ENCODE assay signal across 8 cellular contexts in the genomic region with DNA sequence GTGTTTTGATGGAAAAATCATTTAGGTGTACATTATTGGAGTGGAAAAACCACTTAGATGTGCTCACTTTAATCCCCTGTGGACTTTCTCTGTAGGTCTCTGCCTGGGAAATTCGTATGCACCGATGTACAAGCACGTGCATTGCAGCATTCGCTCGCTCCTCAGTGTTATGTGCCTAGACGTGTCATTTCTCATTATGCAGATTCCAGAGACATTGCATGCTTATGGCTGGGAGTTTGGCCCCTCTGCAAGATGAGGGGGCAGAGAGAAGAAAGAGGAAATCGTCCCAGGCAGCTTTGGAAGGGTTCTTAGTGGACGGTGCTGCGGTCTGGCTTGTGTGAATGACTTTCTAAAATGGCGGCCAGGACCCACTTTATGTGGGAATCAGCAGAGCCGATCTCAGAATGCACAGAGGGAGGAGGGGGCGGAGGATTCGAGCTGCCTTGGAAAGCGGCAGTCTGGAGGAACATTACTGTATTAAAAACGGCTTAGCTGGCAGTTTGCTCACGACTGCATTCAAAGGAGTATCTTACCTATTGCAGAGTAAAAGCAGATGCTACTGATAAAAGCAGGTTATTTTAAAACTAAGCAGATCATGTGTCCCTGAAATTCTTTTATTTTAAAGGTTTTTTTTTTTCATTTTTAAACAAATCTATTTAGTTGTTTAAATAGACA. TPM values are rescaled to one million over a fixed set of nuclear protein-coding genes. Genes with fewer than 3 reads are reported as not detected.
DNase-seq lines count a peak whose midpoint lies in the region; ATAC-seq, FAIRE-seq and TF ChIP-seq lines count a peak whose summit lies in the region.

No MANE protein-coding gene starts in this region.

- BruUV-seq in HepG2 (replicated peaks; lab: Mats Ljungman, UMichigan) = no TSS peak

- TF ChIP-seq RAD21 in HepG2 (CRISPR knock-in tag; IDR thresholded peaks at IDR 0.05) = no peak

- peak overlapping the region; percentile 91 for H3K9ac ChIP-seq in HepG2 (ENCODE audit: insufficient read depth, low read depth, low read length)

- CTCF ChIA-PET in HepG2 (lab: Yijun Ruan, JAX; ENCODE audit: low intra/inter-chr PET ratio, low total read pairs) = no interaction called here

- POLR2A ChIA-PET in HepG2 (lab: Yijun Ruan, JAX) = interaction anchor here (0.6 to 10.4 kb wide), 12 partner anchors 10 to 126 kb away, joined by 3 to 208 read pairs (median 6); partner anchors contain the start of gene ZBTB17

- H3K4me3 ChIP-seq in GM12864 (ENCODE audit: low read depth, low read length) (peak overlapping the region; percentile 88), HepG2 (replicated peaks in 1 of 3; ENCODE audit: insufficient read depth in 1 of 3, low read depth in 2 of 3, low read length in 3 of 3) (peak overlapping the region; percentile 83 to 98 (median 98))

- TF ChIP-seq CTCF in GM12864 (IDR thresholded peaks at IDR 0.05; ENCODE audit: low read depth, low read length, missing control alignments) = no peak
- TF ChIP-seq CTCF in HepG2 (CRISPR knock-in tag; IDR thresholded peaks at IDR 0.05) = no peak

- TF ChIP-seq EP300 in HepG2 (IDR thresholded peaks at IDR 0.05; ENCODE audit: low read depth in 2 of 2, low read length in 2 of 2) = no peak
- TF ChIP-seq EP300 in HepG2 (CRISPR knock-in tag; IDR thresholded peaks at IDR 0.05; ENCODE audit: borderline replicate concordance) = no peak

- peak overlapping the region; percentile 95 for H3K4me2 ChIP-seq in HepG2 (ENCODE audit: low read depth, low read length)

- H3K27me3 ChIP-seq in HepG2 (ENCODE audit: control insufficient read depth in 1 of 2, insufficient read depth in 2 of 2, low read length in 2 of 2) = no peaks in the 10 kb centered on the region; a peak in 2 of 5 replicates

- in situ Hi-C loops in HepG2 (cut with HindIII; ENCODE audit: extremely low pct_ligation_motif_present, low pct_unique_long_range_greater_than_20kb) = no loop called here

- no peaks in the 10 kb centered on the region for H3K9me3 ChIP-seq in HepG2 (ENCODE audit: low read length)

- 0 out of 4 replicates have a peak, but pooled peaks of 1 of the 2 experiments have one; percentile 38 for TF ChIP-seq POLR2A in HepG2 (IDR thresholded peaks at IDR 0.05; ENCODE audit: insufficient read depth in 1 of 2, low read depth in 2 of 2, low read length in 2 of 2)

- peaks cover 44% of the 10 kb centered on the region for H3K4me1 ChIP-seq in HepG2 (ENCODE audit: insufficient read depth, low read length)

- H3K36me3 ChIP-seq in HepG2 (replicated peaks in 1 of 2; ENCODE audit: control insufficient read depth in 1 of 2, insufficient read depth in 2 of 2, low read length in 2 of 2) = no peaks in the 10 kb centered on the region

- DNase-seq in GM12864 (ENCODE audit: low read depth) (no peak), NCI-H146 treated with DMSO at 0.1 percent for 48 hours (lab: John Stamatoyannopoulos, UW; ENCODE audit: unreplicated experiment) (peak; percentile 47), SW480 (ENCODE audit: low spot score) (peak; percentile 75), HepG2 (ENCODE audit: low spot score) (peak; percentile 65)
- peak; percentile 23 for DNase-seq in central memory CD4-positive, alpha-beta T cell
- peak in 2 of 3 donors; percentile 14 to 26 for DNase-seq in stimulated activated CD4-positive, alpha-beta T cell treated with anti-CD3 and anti-CD28 coated beads, TNF-alpha, amount 100 ng/mL, for 48 hours (ENCODE audit: low read depth in 3 of 3)
- DNase-seq in effector CD8-positive, alpha-beta T cell (lab: John Stamatoyannopoulos, UW) = no peak

- intact Hi-C loops in HepG2 (cut with micrococcal nuclease; ENCODE audit: unreplicated experiment) = loop anchor here (1.0 to 5.0 kb wide), 3 partner anchors 35 to 48 kb away; no protein-coding TSS in a partner anchor

- H4K20me1 ChIP-seq in HepG2 (ENCODE audit: insufficient read depth, low read length) = no peaks in the 10 kb centered on the region

- no peak for FAIRE-seq in HepG2 (lab: Jason Lieb, UNC)

- peaks cover 80% of the 10 kb centered on the region for H3K79me2 ChIP-seq in HepG2 (ENCODE audit: insufficient read depth, low read length)

- H2AFZ ChIP-seq in HepG2 (ENCODE audit: low read length) = no peak overlapping the region

- peak overlapping the region; percentile 99 for H3K27ac ChIP-seq in HepG2 (ENCODE audit: extremely low read length, insufficient read depth, low read length)

- ATAC-seq in HepG2 (peak; percentile 50), GM19452 (IDR thresholded peaks at IDR 0.05; ENCODE audit: unreplicated experiment) (no peak)

- 3% methylated on average over 16 of the region's 16 CpGs for WGBS in HepG2 (ENCODE audit: low lambda C conversion rate)

TF ChIP-seq in HepG2, 621 proteins besides CTCF, POLR2A, EP300 and RAD21 (continues in another document):
- TF ChIP-seq ZNF343 (CRISPR knock-in tag; IDR thresholded peaks at IDR 0.05) (no peak), ZNF580 (CRISPR knock-in tag; IDR thresholded peaks at IDR 0.05; ENCODE audit: borderline replicate concordance, low read depth) (no peak), ZFY (CRISPR knock-in tag; IDR thresholded peaks at IDR 0.05) (no peak), HIC2 (CRISPR knock-in tag; IDR thresholded peaks at IDR 0.05; ENCODE audit: low read depth) (0 out of 2 replicates have a peak, but pooled peaks have one; percentile 7), CEBPB (IDR thresholded peaks at IDR 0.05; ENCODE audit: borderline replicate concordance, low read depth, low read length) (no peak)

RNA-seq across cellular contexts. Expression of gene SPEN, which starts 2.4 kb away (rescaled TPM):
- total RNA-seq in HepG2 (2016; rRNA removed; fragmentation: Illumina TruSeq; extraction: Trizol) = 14.0 and 25.1 TPM in 2 replicates
- total RNA-seq in HepG2 (2016; cell fraction: cytosol; rRNA removed; fragmentation: Illumina TruSeq; extraction: Trizol; ENCODE audit: low read depth) = 7.7 and 8.8 TPM in 2 replicates
- 10.1 and 21.7 TPM in 2 replicates for total RNA-seq in HepG2 (2016; cell fraction: insoluble cytoplasmic fraction; rRNA removed; fragmentation: Illumina TruSeq; extraction: Trizol)
- total RNA-seq in HepG2 (2016; cell fraction: membrane; rRNA removed; fragmentation: Illumina TruSeq; extraction: Trizol) = 9.3 and 12.9 TPM in 2 replicates
- total RNA-seq in HepG2 (2016; cell fraction: nucleus; rRNA removed; fragmentation: Illumina TruSeq; extraction: Trizol) = 49.3 and 56.0 TPM in 2 replicates
- 4.8 and 5.0 TPM in 2 replicates for polyA plus RNA-seq in HepG2 (2011; rRNA removed)
- polyA plus RNA-seq in HepG2 (2011; cell fraction: cytosol; rRNA removed) = 2.8 and 3.3 TPM in 2 replicates
- 18.8 and 20.8 TPM in 2 replicates for polyA plus RNA-seq in HepG2 (2011; cell fraction: nucleus; rRNA removed)
- polyA plus RNA-seq in HepG2 (2012) = 21.6 and 23.5 TPM in 2 replicates
- polyA plus RNA-seq in HepG2 (2016; cell fraction: cytosol; fragmentation: Illumina TruSeq; extraction: Trizol; ENCODE audit: low read depth) = 0.96 and 1.2 TPM in 2 replicates
- polyA plus RNA-seq in HepG2 (2016; cell fraction: insoluble cytoplasmic fraction; fragmentation: Illumina TruSeq; extraction: Trizol; ENCODE audit: low read depth) = 8.1 and 13.9 TPM in 2 replicates
- polyA plus RNA-seq in HepG2 (2016; cell fraction: membrane; fragmentation: Illumina TruSeq; extraction: Trizol; ENCODE audit: low read depth) = 2.4 and 4.4 TPM in 2 replicates
- polyA plus RNA-seq in HepG2 (2016; cell fraction: nucleus; fragmentation: Illumina TruSeq; extraction: Trizol; ENCODE audit: insufficient read depth, low read depth) = 82.7 and 94.7 TPM in 2 replicates
- polyA minus RNA-seq in HepG2 (2011; rRNA and poly(A)+ RNA removed; ENCODE audit: low replicate concordance) = 26.2 and 39.1 TPM in 2 replicates
- polyA minus RNA-seq in HepG2 (2011; cell fraction: cytosol; rRNA and poly(A)+ RNA removed) = 16.2 and 25.1 TPM in 2 replicates
- 33.1 and 35.3 TPM in 2 replicates for polyA minus RNA-seq in HepG2 (2011; cell fraction: nucleus; rRNA and poly(A)+ RNA removed)

RNA-seq across cellular contexts. Expression of gene UQCRHL, which starts 42.5 kb away (rescaled TPM):
- 2.3 and 4.0 TPM in 2 replicates for total RNA-seq in HepG2 (2016; rRNA removed; fragmentation: Illumina TruSeq; extraction: Trizol)
- total RNA-seq in HepG2 (2016; cell fraction: cytosol; rRNA removed; fragmentation: Illumina TruSeq; extraction: Trizol; ENCODE audit: low read depth) = 1.3 and 1.6 TPM in 2 replicates
- total RNA-seq in HepG2 (2016; cell fraction: insoluble cytoplasmic fraction; rRNA removed; fragmentation: Illumina TruSeq; extraction: Trizol) = 2.3 and 4.1 TPM in 2 replicates
- 3.6 and 3.8 TPM in 2 replicates for total RNA-seq in HepG2 (2016; cell fraction: membrane; rRNA removed; fragmentation: Illumina TruSeq; extraction: Trizol)
- 0.72 and 0.87 TPM in 2 replicates for total RNA-seq in HepG2 (2016; cell fraction: nucleus; rRNA removed; fragmentation: Illumina TruSeq; extraction: Trizol)
- polyA plus RNA-seq in HepG2 (2011; rRNA removed) = 1.4 and 1.8 TPM in 2 replicates
- polyA plus RNA-seq in HepG2 (2011; cell fraction: cytosol; rRNA removed) = 1.3 and 2.6 TPM in 2 replicates
- 0.59 and 1.3 TPM in 2 replicates for polyA plus RNA-seq in HepG2 (2011; cell fraction: nucleus; rRNA removed)
- polyA plus RNA-seq in HepG2 (2012) = 4.4 and 15.0 TPM in 2 replicates
- polyA plus RNA-seq in HepG2 (2016; cell fraction: cytosol; fragmentation: Illumina TruSeq; extraction: Trizol; ENCODE audit: low read depth) = 3.5 and 3.9 TPM in 2 replicates
- 6.0 and 6.8 TPM in 2 replicates for polyA plus RNA-seq in HepG2 (2016; cell fraction: insoluble cytoplasmic fraction; fragmentation: Illumina TruSeq; extraction: Trizol; ENCODE audit: low read depth)
- 4.5 and 5.2 TPM in 2 replicates for polyA plus RNA-seq in HepG2 (2016; cell fraction: membrane; fragmentation: Illumina TruSeq; extraction: Trizol; ENCODE audit: low read depth)
- 1.8 and 2.2 TPM in 2 replicates for polyA plus RNA-seq in HepG2 (2016; cell fraction: nucleus; fragmentation: Illumina TruSeq; extraction: Trizol; ENCODE audit: insufficient read depth, low read depth)
- polyA minus RNA-seq in HepG2 (2011; rRNA and poly(A)+ RNA removed; ENCODE audit: low replicate concordance) = 1.2 TPM in 1 of 2 replicates, not detected in the other
- 2.5 and 2.8 TPM in 2 replicates for polyA minus RNA-seq in HepG2 (2011; cell fraction: cytosol; rRNA and poly(A)+ RNA removed)
- polyA minus RNA-seq in HepG2 (2011; cell fraction: nucleus; rRNA and poly(A)+ RNA removed) = 0.64 and 0.87 TPM in 2 replicates

Comparison
In these comparisons a context has a peak if more than half of its experiments do, and no peak if none do; other contexts are left out.
1. DNase-seq: peak in NCI-H146 treated with DMSO at 0.1 percent for 48 hours (single experiment), SW480 (single experiment), central memory CD4-positive, alpha-beta T cell (single experiment), HepG2 (single experiment) and stimulated activated CD4-positive, alpha-beta T cell treated with anti-CD3 and anti-CD28 coated beads, TNF-alpha, amount 100 ng/mL, for 48 hours (2 of 3); none in GM12864 (single experiment) and effector CD8-positive, alpha-beta T cell (single experiment).